26 cellular contexts compared by ENCODE assay signal in the genomic region with DNA sequence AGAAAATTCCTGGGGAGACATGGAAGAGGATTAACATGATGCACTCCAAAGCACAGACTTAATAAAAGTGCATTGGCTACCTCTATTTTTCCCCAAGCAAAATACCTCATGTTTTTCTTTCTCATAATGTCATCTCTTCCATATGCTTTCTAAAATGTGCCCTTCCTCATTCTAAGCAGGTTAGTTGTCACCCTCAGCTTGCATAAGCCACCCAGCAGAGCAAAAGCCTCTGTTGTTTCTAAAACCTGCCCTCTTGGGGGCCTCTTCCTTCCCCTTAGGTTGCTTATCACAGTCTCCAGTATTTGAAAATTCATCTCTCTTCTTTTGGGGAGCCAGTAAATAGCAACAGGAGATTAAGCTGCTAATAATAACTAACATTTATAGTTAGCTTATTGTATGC.
"Had no signal": no experiment of that assay in that cellular context is flagged by ENCODE, and none has a peak within 500 bp of the region (broad histone marks: within the 10 kb centered on the region; RNA-seq: fewer than 3 reads in every experiment).

No MANE protein-coding gene starts in this region.

- H3K27me3 Mint-ChIP-seq: activated B cell treated with CpG ODN at 0.5 μM for 24 hours; activated CD4-positive, alpha-beta memory T cell treated with anti-CD3 and anti-CD28 coated beads for 36 hours; activated CD4-positive, alpha-beta T cell treated with anti-CD3 and anti-CD28 coated beads, Interleukin-2, amount 10 ng/mL, durations not matched to agents 7 days and 5 days; activated naive CD4-positive, alpha-beta T cell treated with anti-CD3 and anti-CD28 coated beads, Interleukin-2, amount 50 U/mL, for 24 hours; central memory CD8-positive, alpha-beta T cell had no signal

- ATAC-seq: HepG2 had no signal

- H3K27ac ChIP-seq: KMS-11 had no signal

- H3K9me3 Mint-ChIP-seq: activated naive CD4-positive, alpha-beta T cell treated with anti-CD3 and anti-CD28 coated beads, Interleukin-2, amount 50 U/mL, for 24 hours had no signal

- H3K27ac Mint-ChIP-seq: activated B cell treated with CpG ODN at 0.5 μM for 24 hours; activated CD4-positive, alpha-beta memory T cell treated with anti-CD3 and anti-CD28 coated beads for 36 hours; activated CD4-positive, alpha-beta T cell treated with anti-CD3 and anti-CD28 coated beads, Interleukin-2, amount 10 ng/mL, durations not matched to agents 7 days and 5 days; activated naive CD4-positive, alpha-beta T cell treated with anti-CD3 and anti-CD28 coated beads, Interleukin-2, amount 50 U/mL, for 24 hours; T-helper 2 cell treated with Interferon-gamma antibody and Interleukin-4, amounts not matched to agents 5 μg/mL and 100 μg/mL, for 36 hours had no signal

- H3K4me1 Mint-ChIP-seq: activated B cell treated with CpG ODN at 0.5 μM for 24 hours; activated CD4-positive, alpha-beta T cell treated with anti-CD3 and anti-CD28 coated beads, Interleukin-2, amount 10 ng/mL, durations not matched to agents 7 days and 5 days; activated naive CD4-positive, alpha-beta T cell treated with anti-CD3 and anti-CD28 coated beads, Interleukin-2, amount 50 U/mL, for 24 hours; central memory CD8-positive, alpha-beta T cell had no signal

- H3K4me3 Mint-ChIP-seq: activated B cell treated with CpG ODN at 0.5 μM for 24 hours; activated CD4-positive, alpha-beta memory T cell treated with anti-CD3 and anti-CD28 coated beads for 36 hours; activated CD4-positive, alpha-beta T cell treated with anti-CD3 and anti-CD28 coated beads, Interleukin-2, amount 10 ng/mL, durations not matched to agents 7 days and 5 days; activated naive CD4-positive, alpha-beta T cell treated with anti-CD3 and anti-CD28 coated beads, Interleukin-2, amount 50 U/mL, for 24 hours; central memory CD8-positive, alpha-beta T cell; T-helper 2 cell treated with Interferon-gamma antibody and Interleukin-4, amounts not matched to agents 5 μg/mL and 100 μg/mL, for 36 hours had no signal

- H3K36me3 Mint-ChIP-seq: activated CD4-positive, alpha-beta memory T cell treated with anti-CD3 and anti-CD28 coated beads for 36 hours; activated naive CD4-positive, alpha-beta T cell treated with anti-CD3 and anti-CD28 coated beads, Interleukin-2, amount 50 U/mL, for 24 hours had no signal

- H3K36me3 ChIP-seq: MG63 had no signal

- H3K4me3 ChIP-seq: MG63 had no signal

- DNase-seq: activated B cell treated with CpG ODN at 0.5 μM for 24 hours; activated CD4-positive, alpha-beta memory T cell treated with anti-CD3 and anti-CD28 coated beads for 36 hours; activated CD4-positive, alpha-beta T cell treated with anti-CD3 and anti-CD28 coated beads, Interleukin-2, amount 10 ng/mL, durations not matched to agents 7 days and 5 days; activated CD8-positive, alpha-beta memory T cell treated with anti-CD3 and anti-CD28 coated beads for 24 hours; activated effector memory CD4-positive, alpha-beta T cell treated with Interleukin-2 at 50 U/mL for 16 hours; activated naive CD4-positive, alpha-beta T cell; activated T-cell treated with anti-CD3 and anti-CD28 coated beads for 4 hours; aorta; MG63; MV-4-11; NCI-H1092 treated with DMSO at 0.1 percent for 48 hours; NCI-H1417 treated with DMSO at 0.1 percent for 48 hours; NCI-H1694; NCI-H2029; NCI-H2107; NCI-H345; NCI-H510A; NCI-H526 treated with DMSO at 0.1 percent for 48 hours; NCI-H82; NK-92 treated with Interleukin-12 subunit alpha and Interleukin-12 subunit beta, amount 100 ng/mL, for 24 hours; SIG-M5 had no signal

- H3K27me3 ChIP-seq: MG63 had no signal

- H3K9me3 ChIP-seq: MG63 had no signal
